ENCODE assay signal across 2 cellular contexts in the genomic region with DNA sequence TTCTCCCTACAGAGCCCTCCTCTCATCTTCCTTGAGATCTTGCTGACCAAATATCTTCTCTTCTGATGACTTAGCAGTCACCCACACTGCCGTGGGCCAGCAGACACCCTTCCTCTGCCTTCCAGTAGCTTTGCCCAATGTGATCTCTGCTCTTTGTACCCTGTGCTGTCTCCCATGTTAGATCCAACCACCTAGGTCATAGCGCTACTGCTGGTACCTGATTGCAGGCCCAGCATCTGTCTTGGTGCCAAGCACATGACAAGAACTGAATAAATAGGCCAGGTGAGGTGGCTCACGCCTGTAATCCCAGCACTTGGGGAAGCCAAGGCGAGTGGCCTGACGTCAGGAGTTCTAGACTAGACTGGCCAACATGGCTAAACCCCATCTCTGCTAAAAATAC.
A peak's percentile ranks its signal among the peaks of the same experiment; 100 is the strongest.
TF ChIP-seq lines count a peak whose summit lies in the region.

No MANE protein-coding gene starts in this region.

TF ChIP-seq in WTC11, 78 proteins besides CTCF, POLR2A, EP300 and RAD21 (continues in another document):
- TF ChIP-seq ZNF317 (CRISPR knock-in tag; IDR thresholded peaks at IDR 0.05; ENCODE audit: borderline replicate concordance, low read depth) = no peak
- TF ChIP-seq AFF4 (CRISPR knock-in tag; IDR thresholded peaks at IDR 0.05; ENCODE audit: borderline replicate concordance) = no peak
- TF ChIP-seq CREB1 (CRISPR knock-in tag; IDR thresholded peaks at IDR 0.05) = no peak
- TF ChIP-seq ZNF281 (CRISPR knock-in tag; IDR thresholded peaks at IDR 0.05) = no peak
- TF ChIP-seq ATF6 (CRISPR knock-in tag; IDR thresholded peaks at IDR 0.05) = no peak
- TF ChIP-seq ZNF423 (CRISPR knock-in tag; IDR thresholded peaks at IDR 0.05) = no peak
- no peak for TF ChIP-seq SP1 (CRISPR knock-in tag; conservative IDR thresholded peaks at IDR 0.05)
- no peak for TF ChIP-seq NR1H2 (CRISPR knock-in tag; IDR thresholded peaks at IDR 0.05)
- TF ChIP-seq ZNF425 (CRISPR knock-in tag; conservative IDR thresholded peaks at IDR 0.05) = no peak
- no peak for TF ChIP-seq ETV6 (CRISPR knock-in tag; IDR thresholded peaks at IDR 0.05)
- no peak for TF ChIP-seq JUN (CRISPR knock-in tag; IDR thresholded peaks at IDR 0.05)
- no peak for TF ChIP-seq TEAD1 (CRISPR knock-in tag; IDR thresholded peaks at IDR 0.05)
- TF ChIP-seq IRF2 (CRISPR knock-in tag; IDR thresholded peaks at IDR 0.05; ENCODE audit: borderline replicate concordance, low read depth) = no peak
- no peak for TF ChIP-seq FOXJ3 (CRISPR knock-in tag; IDR thresholded peaks at IDR 0.05; ENCODE audit: borderline replicate concordance)
- no peak for TF ChIP-seq RORB (CRISPR knock-in tag; IDR thresholded peaks at IDR 0.05)

TF ChIP-seq in HepG2, 621 proteins besides CTCF, POLR2A, EP300 and RAD21:
- no peak for TF ChIP-seq ATF3 (CRISPR knock-in tag; IDR thresholded peaks at IDR 0.05)
- TF ChIP-seq, protein P1, sequence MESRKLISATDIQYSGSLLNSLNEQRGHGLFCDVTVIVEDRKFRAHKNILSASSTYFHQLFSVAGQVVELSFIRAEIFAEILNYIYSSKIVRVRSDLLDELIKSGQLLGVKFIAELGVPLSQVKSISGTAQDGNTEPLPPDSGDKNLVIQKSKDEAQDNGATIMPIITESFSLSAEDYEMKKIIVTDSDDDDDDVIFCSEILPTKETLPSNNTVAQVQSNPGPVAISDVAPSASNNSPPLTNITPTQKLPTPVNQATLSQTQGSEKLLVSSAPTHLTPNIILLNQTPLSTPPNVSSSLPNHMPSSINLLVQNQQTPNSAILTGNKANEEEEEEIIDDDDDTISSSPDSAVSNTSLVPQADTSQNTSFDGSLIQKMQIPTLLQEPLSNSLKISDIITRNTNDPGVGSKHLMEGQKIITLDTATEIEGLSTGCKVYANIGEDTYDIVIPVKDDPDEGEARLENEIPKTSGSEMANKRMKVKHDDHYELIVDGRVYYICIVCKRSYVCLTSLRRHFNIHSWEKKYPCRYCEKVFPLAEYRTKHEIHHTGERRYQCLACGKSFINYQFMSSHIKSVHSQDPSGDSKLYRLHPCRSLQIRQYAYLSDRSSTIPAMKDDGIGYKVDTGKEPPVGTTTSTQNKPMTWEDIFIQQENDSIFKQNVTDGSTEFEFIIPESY (CRISPR knock-in tag; IDR thresholded peaks at IDR 0.05) = peak; percentile 74; the same call in 1 of the 2 replicates
- peak; percentile 81 for TF ChIP-seq HNF4A (CRISPR knock-in tag; IDR thresholded peaks at IDR 0.05)
- no peak for TF ChIP-seq ZNF142 (CRISPR knock-in tag; IDR thresholded peaks at IDR 0.05)
- no peak for TF ChIP-seq PCBP2 (optimal IDR thresholded peaks at IDR 0.05; ENCODE audit: low read depth, low read length, poor library complexity, severe bottlenecking)
- no peak for TF ChIP-seq ZNF878 (CRISPR knock-in tag; IDR thresholded peaks at IDR 0.05)
- TF ChIP-seq NFE2 (CRISPR knock-in tag; IDR thresholded peaks at IDR 0.05) = no peak
